14 cellular contexts compared by ENCODE assay signal in the genomic region with DNA sequence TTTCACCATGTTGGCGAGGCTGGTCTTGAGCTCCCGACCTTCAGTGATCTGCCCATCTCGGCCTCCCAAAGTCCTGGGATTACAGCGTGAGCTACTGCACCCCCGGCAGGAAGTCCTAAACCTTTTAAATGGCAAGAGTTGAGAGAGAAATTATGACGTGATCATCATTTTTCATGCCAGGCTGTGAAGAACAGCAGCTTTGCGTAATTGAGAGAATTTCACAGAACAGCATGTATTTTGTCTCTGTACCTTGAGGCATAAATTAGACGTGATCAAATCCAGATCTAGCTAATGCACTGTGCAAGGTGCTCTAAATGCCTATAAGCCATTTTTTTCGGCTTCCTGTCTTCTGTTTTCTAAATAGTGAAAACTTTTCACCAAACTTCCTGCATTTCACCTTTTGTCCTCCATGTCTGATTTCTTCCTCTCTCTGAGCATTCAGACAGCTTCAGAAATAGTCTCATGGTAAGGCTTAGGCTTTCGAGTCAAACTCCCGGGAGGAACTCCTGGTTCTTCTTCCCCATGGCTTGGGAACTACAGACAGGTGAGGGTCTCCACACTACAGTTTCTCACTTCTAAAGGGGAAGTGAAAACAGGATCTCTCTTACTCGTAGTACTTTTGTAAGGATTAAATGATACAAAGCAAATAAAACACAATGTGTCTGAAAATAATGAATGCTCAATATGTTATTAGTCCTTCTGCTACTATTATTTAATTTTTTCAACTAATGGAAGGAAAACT. TPM values are rescaled to one million over a fixed set of nuclear protein-coding genes. Genes with fewer than 3 reads are reported as not detected.
A peak's percentile ranks its signal among the peaks of the same experiment; 100 is the strongest.
DNase-seq lines count a peak whose midpoint lies in the region; FAIRE-seq and TF ChIP-seq lines count a peak whose summit lies in the region.
"Had no signal": no experiment of that assay in that cellular context is flagged by ENCODE, and none has a peak within 500 bp of the region (broad histone marks: within the 10 kb centered on the region; RNA-seq: fewer than 3 reads in every experiment).

No MANE protein-coding gene starts in this region.

- peaks cover 13% of the 10 kb centered on the region for H3K36me3 Mint-ChIP-seq in MCF 10A (ENCODE audit: insufficient read depth, unreplicated experiment)

- DNase-seq in MCF 10A (ENCODE audit: unreplicated experiment) = peak; percentile 61
- no peak for DNase-seq in mammary epithelial cell
- peak; percentile 46 for DNase-seq in SK-N-SH
- no peak for DNase-seq in HTR-8/SVneo (ENCODE audit: insufficient read length, low spot score)
- DNase-seq in C1 segment of cervical spinal cord (lab: John Stamatoyannopoulos, UW) = no peak
- no peak for DNase-seq in GM12892 (ENCODE audit: insufficient read length)
- DNase-seq: activated CD8-positive, alpha-beta memory T cell treated with anti-CD3 and anti-CD28 coated beads, Interleukin-2, amount 50 U/mL, for 4 hours; BE2C; GF-D8; NCI-H1436; NCI-H82 had no signal

- TF ChIP-seq POLR2A in GM12892 (IDR thresholded peaks at IDR 0.05; ENCODE audit: low read depth, low read length) = no peak

- no peaks in the 10 kb centered on the region for H3K9me3 Mint-ChIP-seq in MCF 10A (ENCODE audit: unreplicated experiment)
- H3K9me3 Mint-ChIP-seq: central memory CD8-positive, alpha-beta T cell had no signal

- no peak for FAIRE-seq in HTR-8/SVneo (lab: Jason Lieb, UNC)
- FAIRE-seq in GM12892 (lab: Jason Lieb, UNC) = no peak

- no peak overlapping the region for H2AFZ ChIP-seq in mammary epithelial cell (ENCODE audit: low read depth, low read length)
- H2AFZ ChIP-seq in SK-N-SH (ENCODE audit: low read depth) = no peak overlapping the region

- CTCF ChIA-PET in MCF 10A (lab: Yijun Ruan, JAX) = interaction anchor here (0.6 to 1.4 kb wide), 5 partner anchors 25 to 1278 kb away, joined by 3 to 5 read pairs (median 3); no protein-coding TSS in a partner anchor
- CTCF ChIA-PET in mammary epithelial cell (lab: Charles Lee; ENCODE audit: low non-redundant PET) = no interaction called here
- CTCF ChIA-PET in SK-N-SH (lab: Yijun Ruan, JAX) = interaction anchor here (1.1 to 1.8 kb wide), 5 partner anchors 11 to 472 kb away, joined by 3 to 8 read pairs (median 5); no protein-coding TSS in a partner anchor

- H3K9me3 ChIP-seq in mammary epithelial cell (replicated peaks; ENCODE audit: insufficient read depth, low read length) (no peaks in the 10 kb centered on the region), SK-N-SH (no peaks in the 10 kb centered on the region), endocrine pancreas (ENCODE audit: control insufficient read depth, low read length) (no peaks in the 10 kb centered on the region), thymus (ENCODE audit: control insufficient read depth) (no peaks in the 10 kb centered on the region)
- H3K9me3 ChIP-seq: BE2C had no signal

- H3K4me2 ChIP-seq in mammary epithelial cell (ENCODE audit: insufficient read depth, low read depth, low read length) (no peak overlapping the region), SK-N-SH (no peak overlapping the region)

- H3K27me3 Mint-ChIP-seq in MCF 10A (ENCODE audit: insufficient read depth, unreplicated experiment) = no peaks in the 10 kb centered on the region
- H3K27me3 Mint-ChIP-seq: central memory CD8-positive, alpha-beta T cell had no signal

- POLR2A ChIA-PET in MCF 10A (lab: Yijun Ruan, JAX) = interaction anchor here (0.6 to 6.4 kb wide), 16 partner anchors 9 to 233 kb away, joined by 3 to 44 read pairs (median 4); a partner anchor contains a TSS
- POLR2A ChIA-PET in SK-N-SH (lab: Yijun Ruan, JAX) = interaction anchor here (0.6 to 2.1 kb wide), 3 partner anchors 106 to 182 kb away, joined by 4 to 7 read pairs (median 4); a partner anchor contains a TSS

- H3K4me3 ChIP-seq in mammary epithelial cell (replicated peaks in 1 of 3; ENCODE audit: insufficient read depth in 1 of 3, low read depth in 2 of 3, low read length in 3 of 3) (no peak overlapping the region), SK-N-SH (ENCODE audit: low read depth in 2 of 2, low read length in 1 of 2) (no peak overlapping the region), endocrine pancreas (ENCODE audit: control insufficient read depth, insufficient read depth, low read length) (peak overlapping the region; percentile 30), thymus (ENCODE audit: low read length) (no peak overlapping the region)

- peak; percentile 9; the same call in 1 of the 2 replicates for TF ChIP-seq RAD21 in SK-N-SH (IDR thresholded peaks at IDR 0.05; ENCODE audit: low read length)

- dilution Hi-C loops in mammary epithelial cell (cut with HindIII; ENCODE audit: low sequenced_read_pairs) = no loop called here

- H3K9me2 ChIP-seq in SK-N-SH = no peaks in the 10 kb centered on the region

- peak overlapping the region; percentile 97 for H3K27ac Mint-ChIP-seq in MCF 10A (ENCODE audit: low read depth, unreplicated experiment)

- H3K27ac ChIP-seq in mammary epithelial cell (ENCODE audit: insufficient read depth, low read depth, low read length) = no peak overlapping the region
- H3K27ac ChIP-seq in SK-N-SH (ENCODE audit: low read depth in 2 of 2, low read length in 1 of 2) = peak overlapping the region in 1 of 2 experiments; percentile 51; a peak in 2 of 4 replicates
- H3K27ac ChIP-seq in thymus (ENCODE audit: low read depth) = peak overlapping the region; percentile 69

- H3K4me3 Mint-ChIP-seq in MCF 10A (ENCODE audit: unreplicated experiment) = peak overlapping the region; percentile 49
- H3K4me3 Mint-ChIP-seq: central memory CD8-positive, alpha-beta T cell had no signal

- no peaks in the 10 kb centered on the region for H4K20me1 ChIP-seq in mammary epithelial cell (ENCODE audit: insufficient read depth, low read length)
- peaks cover 5% of the 10 kb centered on the region; the same call in 1 of the 2 replicates for H4K20me1 ChIP-seq in SK-N-SH (ENCODE audit: insufficient read depth)

- peak in 1 of 2 experiments; percentile 79; a peak in 2 of 4 replicates for TF ChIP-seq EP300 in SK-N-SH (IDR thresholded peaks at IDR 0.05; ENCODE audit: borderline replicate concordance in 1 of 2, low read depth in 1 of 2, low read length in 1 of 2)

- 75% methylated on average over 10 of the region's 12 CpGs for WGBS in mammary epithelial cell (ENCODE audit: low coverage, missing lambda C conversion rate)
- WGBS in SK-N-SH (ENCODE audit: low lambda C conversion rate) = 81% methylated on average over 12 of the region's 12 CpGs
- 78% methylated on average over 12 of the region's 12 CpGs for WGBS in thymus

- in situ Hi-C loops in mammary epithelial cell (cut with MboI; ENCODE audit: low sequenced_read_pairs in 2 of 2) = no loop called here

- H3K4me1 ChIP-seq in mammary epithelial cell (ENCODE audit: insufficient read depth, low read length) = peaks cover 27% of the 10 kb centered on the region
- peaks cover 28 to 67% of the 10 kb centered on the region in 2 experiments; a peak in 3 of 4 replicates for H3K4me1 ChIP-seq in SK-N-SH (ENCODE audit: control insufficient read depth in 1 of 2, insufficient read depth in 2 of 2, low read depth in 1 of 2, low read length in 1 of 2)
- H3K4me1 ChIP-seq in endocrine pancreas (ENCODE audit: control insufficient read depth, insufficient read depth, low read length) = peaks cover 39% of the 10 kb centered on the region
- no peaks in the 10 kb centered on the region for H3K4me1 ChIP-seq in thymus (ENCODE audit: control insufficient read depth, insufficient read depth, low read length)

- no peak for TF ChIP-seq CTCF in MCF 10A (IDR thresholded peaks at IDR 0.05; ENCODE audit: unreplicated experiment)
- TF ChIP-seq CTCF in mammary epithelial cell (conservative IDR thresholded peaks at IDR 0.05 in 1 of 2, IDR thresholded peaks at IDR 0.05 in 1 of 2; ENCODE audit: extremely low read depth in 1 of 2, insufficient read depth in 1 of 2, low read depth in 1 of 2, low read length in 2 of 2) = no peak
- no peak for TF ChIP-seq CTCF in SK-N-SH (IDR thresholded peaks at IDR 0.05)

- H3K27me3 ChIP-seq in mammary epithelial cell (ENCODE audit: insufficient read depth, low read length) (no peaks in the 10 kb centered on the region), SK-N-SH (ENCODE audit: insufficient read depth) (no peaks in the 10 kb centered on the region), endocrine pancreas (ENCODE audit: control insufficient read depth, insufficient read depth, low read length) (no peaks in the 10 kb centered on the region), thymus (ENCODE audit: control insufficient read depth, insufficient read depth) (no peaks in the 10 kb centered on the region)
- H3K27me3 ChIP-seq: BE2C had no signal

- peaks cover 16% of the 10 kb centered on the region for H3F3A ChIP-seq in SK-N-SH (replicated peaks; ENCODE audit: insufficient read depth)

- peaks cover 60% of the 10 kb centered on the region for H3K4me1 Mint-ChIP-seq in MCF 10A (ENCODE audit: insufficient read depth, unreplicated experiment)

- no peak overlapping the region for H3K9ac ChIP-seq in mammary epithelial cell (ENCODE audit: insufficient read depth, low read length)
- H3K9ac ChIP-seq in SK-N-SH = no peak overlapping the region
- H3K9ac ChIP-seq in endocrine pancreas (ENCODE audit: control insufficient read depth, insufficient read depth, low read length) = no peak overlapping the region

- intact Hi-C loops in MCF 10A (cut with micrococcal nuclease) = no loop called here
- intact Hi-C loops in mammary epithelial cell (cut with micrococcal nuclease) = no loop called here

- no TSS peak for BruUV-seq in MCF 10A (replicated peaks; lab: Mats Ljungman, UMichigan)
- BruUV-seq in mammary epithelial cell (replicated peaks; lab: Mats Ljungman, UMichigan) = no TSS peak

- peaks cover 90% of the 10 kb centered on the region for H3K79me2 ChIP-seq in mammary epithelial cell (ENCODE audit: insufficient read depth, low read length)
- peaks cover 93% of the 10 kb centered on the region for H3K79me2 ChIP-seq in SK-N-SH (ENCODE audit: insufficient read depth)

- H3K36me3 ChIP-seq in mammary epithelial cell (ENCODE audit: insufficient read depth, low read length) = no peaks in the 10 kb centered on the region
- H3K36me3 ChIP-seq in SK-N-SH (replicated peaks in 1 of 2; ENCODE audit: control insufficient read depth in 1 of 2, insufficient read depth in 2 of 2, low read length in 1 of 2) = no peaks in the 10 kb centered on the region
- H3K36me3 ChIP-seq in endocrine pancreas (ENCODE audit: control insufficient read depth, insufficient read depth, low read length) = no peaks in the 10 kb centered on the region
- no peaks in the 10 kb centered on the region for H3K36me3 ChIP-seq in thymus (ENCODE audit: control insufficient read depth, insufficient read depth)
- H3K36me3 ChIP-seq: BE2C had no signal

RNA-seq across cellular contexts. Expression of a gene that starts 51.0 kb away (rescaled TPM):
- total RNA-seq in MCF 10A (2022) (46.7 and 56.2 TPM in 2 replicates), mammary epithelial cell (10 to 100 TPM; 20.7 to 32.9 TPM)
- polyA plus RNA-seq in mammary epithelial cell (7.4 TPM), SK-N-SH (2012; rRNA removed) (4.1 and 5.4 TPM in 2 replicates), thymus (7.4 TPM)
- 35.2 TPM for polyA minus RNA-seq in mammary epithelial cell
- 2.6 and 2.9 TPM in 2 replicates for polyA plus RNA-seq in SK-N-SH (2012; cell fraction: cytosol; rRNA removed)
- polyA plus RNA-seq in SK-N-SH (2012; cell fraction: nucleus; rRNA removed) = 15.1 and 20.4 TPM in 2 replicates
- 5.0 TPM for polyA plus RNA-seq in GM12892 (2012; ENCODE audit: missing spikeins)

Comparison
In these comparisons a context has a peak if more than half of its experiments do, and no peak if none do; other contexts are left out.
1. DNase-seq: peak in MCF 10A (single experiment) and SK-N-SH (single experiment); none in mammary epithelial cell (single experiment), HTR-8/SVneo (single experiment), C1 segment of cervical spinal cord (0 of 14) and GM12892 (single experiment).